Comparison of ENCODE assay signal across 28 cellular contexts in the genomic region with DNA sequence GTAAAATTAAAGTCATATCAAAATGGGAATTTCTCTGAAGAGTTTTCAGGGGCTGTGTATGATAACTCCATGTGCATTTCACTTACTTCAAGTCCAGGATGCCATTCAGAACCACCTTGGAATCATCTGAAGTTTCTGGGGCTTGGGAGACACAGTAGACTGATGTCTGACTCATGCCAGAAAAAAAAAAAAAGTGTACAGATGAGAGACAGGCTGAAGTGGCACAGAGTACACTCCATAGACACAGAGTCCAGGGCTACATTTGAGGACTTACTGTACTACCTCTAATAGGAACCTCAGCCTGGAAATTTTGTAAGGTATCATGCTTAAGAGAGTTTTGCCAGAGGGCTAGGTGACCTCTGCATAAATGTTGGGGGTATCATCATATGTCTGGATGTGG.
"Had no signal": no experiment of that assay in that cellular context is flagged by ENCODE, and none has a peak within 500 bp of the region (broad histone marks: within the 10 kb centered on the region; RNA-seq: fewer than 3 reads in every experiment).

No MANE protein-coding gene starts in this region.

- H3K9ac ChIP-seq: neural progenitor cell, parathyroid adenoma had no signal

- H3K9me3 ChIP-seq: lower lobe of right lung, neutrophil, psoas muscle, right atrium auricular region, sigmoid colon, suprapubic skin, thoracic aorta, tibial artery, upper lobe of right lung had no signal

- H2AFZ ChIP-seq: neural progenitor cell, parathyroid adenoma had no signal

- H3K36me3 Mint-ChIP-seq: natural killer cell; stimulated activated effector memory CD8-positive, alpha-beta T cell treated with anti-CD3 and anti-CD28 coated beads, Interleukin-12 subunit alpha, Interleukin-12 subunit beta, amount 100 ng/mL, for 72 hours had no signal

- H3K9me3 Mint-ChIP-seq: neural progenitor cell; stimulated activated effector memory CD8-positive, alpha-beta T cell treated with anti-CD3 and anti-CD28 coated beads, Interleukin-12 subunit alpha, Interleukin-12 subunit beta, amount 100 ng/mL, for 72 hours had no signal

- ATAC-seq: left cardiac atrium; left lobe of liver; lower lobe of right lung; natural killer cell; psoas muscle; stimulated activated effector memory CD8-positive, alpha-beta T cell treated with anti-CD3 and anti-CD28 coated beads, Interleukin-12 subunit alpha, Interleukin-12 subunit beta, amount 100 ng/mL, for 72 hours; upper lobe of right lung had no signal

- H3K4me3 ChIP-seq: lower lobe of right lung, neural progenitor cell, psoas muscle, right atrium auricular region, sigmoid colon, spleen, suprapubic skin, thoracic aorta, tibial artery, upper lobe of right lung had no signal

- H3K4me1 ChIP-seq: lower lobe of right lung, neural progenitor cell, parathyroid adenoma, psoas muscle, right atrium auricular region, sigmoid colon, spleen, suprapubic skin, tibial artery, upper lobe of right lung had no signal

- H3K27me3 ChIP-seq: neural progenitor cell, neutrophil, right atrium auricular region, sigmoid colon, spleen, suprapubic skin, tibial artery, upper lobe of right lung had no signal

- H3K27me3 Mint-ChIP-seq: naive B cell; stimulated activated naive CD8-positive, alpha-beta T cell treated with anti-CD3 and anti-CD28 coated beads, Interleukin-15, Interleukin-2, amounts not matched to agents 100 ng/mL and 50 ng/mL, for 24 hours had no signal

- H3K4me3 Mint-ChIP-seq: naive B cell; natural killer cell; nephron progenitor cell; neural progenitor cell; stimulated activated effector memory CD8-positive, alpha-beta T cell treated with anti-CD3 and anti-CD28 coated beads, Interleukin-12 subunit alpha, Interleukin-12 subunit beta, amount 100 ng/mL, for 72 hours; stimulated activated naive CD8-positive, alpha-beta T cell treated with anti-CD3 and anti-CD28 coated beads, Interleukin-15, Interleukin-2, amounts not matched to agents 100 ng/mL and 50 ng/mL, for 24 hours had no signal

- H3K27ac Mint-ChIP-seq: natural killer cell; nephron progenitor cell; neural progenitor cell; stimulated activated effector memory CD8-positive, alpha-beta T cell treated with anti-CD3 and anti-CD28 coated beads, Interleukin-12 subunit alpha, Interleukin-12 subunit beta, amount 100 ng/mL, for 72 hours; stimulated activated naive CD8-positive, alpha-beta T cell treated with anti-CD3 and anti-CD28 coated beads, Interleukin-15, Interleukin-2, amounts not matched to agents 100 ng/mL and 50 ng/mL, for 24 hours had no signal

- H3K36me3 ChIP-seq: lower lobe of right lung, neural progenitor cell, neutrophil, right atrium auricular region, sigmoid colon, spleen, suprapubic skin, thoracic aorta, tibial artery, upper lobe of right lung had no signal

- FAIRE-seq: small intestine, urothelium cell line had no signal

- H3K79me2 ChIP-seq: parathyroid adenoma had no signal

- H3K4me1 Mint-ChIP-seq: naive B cell; natural killer cell; nephron progenitor cell; neural progenitor cell; stimulated activated effector memory CD8-positive, alpha-beta T cell treated with anti-CD3 and anti-CD28 coated beads, Interleukin-12 subunit alpha, Interleukin-12 subunit beta, amount 100 ng/mL, for 72 hours had no signal

- H3K4me2 ChIP-seq: neural progenitor cell had no signal

- DNase-seq: islet precursor cell; left cardiac atrium; lower lobe of right lung; mammary epithelial cell; mesenchymal stem cell; naive B cell; natural killer cell; nephron progenitor cell; occipital lobe; psoas muscle; sigmoid colon; small intestine; spleen; stimulated activated CD4-positive, alpha-beta T cell treated with anti-CD3 and anti-CD28 coated beads, Interleukin-4, amount 100 ng/mL, for 24 hours; stimulated activated naive CD4-positive, alpha-beta T cell; tibial artery; trophoblast cell; upper lobe of right lung had no signal

- H3K27ac ChIP-seq: lower lobe of right lung, neural progenitor cell, neutrophil, parathyroid adenoma, psoas muscle, right atrium auricular region, sigmoid colon, spleen, suprapubic skin, thoracic aorta, tibial artery, upper lobe of right lung had no signal
